ENCODE assay signal across 21 cellular contexts in genomic region chr1:224393331-224393730, GRCh38.
DNase-seq lines count a peak whose midpoint lies in the region; ATAC-seq lines count a peak whose summit lies in the region.
"Had no signal": no experiment of that assay in that cellular context is flagged by ENCODE, and none has a peak within 500 bp of the region (broad histone marks: within the 10 kb centered on the region; RNA-seq: fewer than 3 reads in every experiment).

No MANE protein-coding gene starts in this region.

- no peak overlapping the region for H3K4me3 Mint-ChIP-seq in activated T-cell treated with anti-CD3 and anti-CD28 coated beads, Interleukin-2, amount 50 U/mL, for 24 hours
- H3K4me3 Mint-ChIP-seq in central memory CD8-positive, alpha-beta T cell: no peak overlapping the region

- no peak overlapping the region for H2AFZ ChIP-seq in ACC112 (ENCODE audit: low read length, unreplicated experiment)
- H2AFZ ChIP-seq: GM23248 had no signal

- peaks cover 96% of the 10 kb centered on the region for H3K36me3 Mint-ChIP-seq in activated T-cell treated with anti-CD3 and anti-CD28 coated beads, Interleukin-2, amount 50 U/mL, for 24 hours (ENCODE audit: low read depth)
- peaks cover 85% of the 10 kb centered on the region for H3K36me3 Mint-ChIP-seq in central memory CD8-positive, alpha-beta T cell (ENCODE audit: insufficient read depth)

- H3K27me3 ChIP-seq in ACC112 (ENCODE audit: insufficient read depth, low read length): no peaks in the 10 kb centered on the region

- no peak for DNase-seq in activated T-cell treated with anti-CD3 and anti-CD28 coated beads, Interleukin-2, amount 50 U/mL, for 24 hours
- no peak for DNase-seq in activated T-cell treated with anti-CD3 and anti-CD28 coated beads, Interleukin-2, amount 50 U/mL, for 1 hour
- DNase-seq in OCI-M1 (lab: John Stamatoyannopoulos, UW) (peak; percentile 61), HCEC 1CT (no peak)
- DNase-seq in central memory CD8-positive, alpha-beta T cell (ENCODE audit: low spot score in 2 of 2): no peak
- DNase-seq: 8988T; GM23248; H7; MM.1S; NCI-H2029; NCI-H446 treated with DMSO at 0.1 percent for 48 hours; NCI-H526; NCI-H82; NK-92 treated with Interleukin-12 subunit alpha and Interleukin-12 subunit beta, amount 100 ng/mL, for 24 hours; SHP77 treated with DMSO at 0.1 percent for 48 hours had no signal

- H3K27ac Mint-ChIP-seq in activated T-cell treated with anti-CD3 and anti-CD28 coated beads, Interleukin-2, amount 50 U/mL, for 24 hours: peak overlapping the region; percentile 82
- peak overlapping the region; percentile 65 for H3K27ac Mint-ChIP-seq in central memory CD8-positive, alpha-beta T cell (ENCODE audit: low read depth)

- H3K4me3 ChIP-seq in ACC112 (ENCODE audit: low read depth, low read length): no peak overlapping the region
- H3K4me3 ChIP-seq: GM23248, SK-N-MC had no signal

- no peak for ATAC-seq in central memory CD8-positive, alpha-beta T cell (replicated peaks; ENCODE audit: extremely low read depth, poor library complexity, severe bottlenecking)
- ATAC-seq in GM21619 (IDR thresholded peaks at IDR 0.05; ENCODE audit: unreplicated experiment): no peak
- no peak for ATAC-seq in GM19467 (IDR thresholded peaks at IDR 0.05; ENCODE audit: unreplicated experiment)
- ATAC-seq: Panc1 had no signal

- no peaks in the 10 kb centered on the region for H3K27me3 Mint-ChIP-seq in activated T-cell treated with anti-CD3 and anti-CD28 coated beads, Interleukin-2, amount 50 U/mL, for 24 hours
- no peaks in the 10 kb centered on the region for H3K27me3 Mint-ChIP-seq in central memory CD8-positive, alpha-beta T cell

- H3K4me1 Mint-ChIP-seq in activated T-cell treated with anti-CD3 and anti-CD28 coated beads, Interleukin-2, amount 50 U/mL, for 24 hours (ENCODE audit: low read depth): peaks cover 44% of the 10 kb centered on the region
- peaks cover 12% of the 10 kb centered on the region for H3K4me1 Mint-ChIP-seq in central memory CD8-positive, alpha-beta T cell

- H3K9me3 Mint-ChIP-seq in activated T-cell treated with anti-CD3 and anti-CD28 coated beads, Interleukin-2, amount 50 U/mL, for 24 hours: no peaks in the 10 kb centered on the region
- no peaks in the 10 kb centered on the region for H3K9me3 Mint-ChIP-seq in central memory CD8-positive, alpha-beta T cell

- peaks cover 2% of the 10 kb centered on the region for H3K79me2 ChIP-seq in ACC112 (ENCODE audit: control insufficient read depth, insufficient read depth, low read length, unreplicated experiment)

- no peaks in the 10 kb centered on the region for H3K4me1 ChIP-seq in ACC112 (ENCODE audit: control insufficient read depth, insufficient read depth, low read length, unreplicated experiment)

- peaks cover 69% of the 10 kb centered on the region for H3K36me3 ChIP-seq in ACC112 (ENCODE audit: insufficient read depth, low read length)

- H3K27ac ChIP-seq in ACC112 (ENCODE audit: low read depth, low read length): peak overlapping the region; percentile 29; the same call in 1 of the 2 replicates
- H3K27ac ChIP-seq: GM23248, KMS-11 had no signal
